29 cellular contexts compared by ENCODE assay signal in the genomic region with DNA sequence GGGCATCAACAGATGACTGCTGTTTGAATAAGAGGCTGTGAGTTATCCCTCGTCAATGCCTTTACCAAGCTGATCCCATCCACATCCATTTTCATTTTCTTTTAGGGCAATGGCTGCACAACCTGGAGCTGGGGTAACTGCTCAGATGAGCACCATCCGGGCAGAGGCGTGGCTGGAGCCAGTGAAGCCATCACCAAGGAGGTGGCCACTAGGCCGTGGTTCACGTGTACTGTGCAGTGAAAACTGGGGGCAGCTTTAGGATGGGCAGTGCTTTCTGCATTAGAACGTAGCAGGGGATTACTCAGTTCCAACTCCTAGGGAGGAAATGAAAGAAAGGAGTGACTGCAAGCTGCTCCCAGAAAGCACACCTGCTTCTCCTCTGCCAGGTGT.
"Had no signal": no experiment of that assay in that cellular context is flagged by ENCODE, and none has a peak within 500 bp of the region (broad histone marks: within the 10 kb centered on the region; RNA-seq: fewer than 3 reads in every experiment).

No MANE protein-coding gene starts in this region.

- H3K4me3 ChIP-seq: coronary artery, esophagus muscularis mucosa, gastroesophageal sphincter, heart left ventricle, hepatocyte, lung, mucosa of descending colon, neural progenitor cell, ovary, psoas muscle, sigmoid colon, thoracic aorta, tibial nerve, upper lobe of left lung had no signal

- FAIRE-seq: endothelial cell of umbilical vein, islet of Langerhans, urothelium cell line had no signal

- H3K9me3 ChIP-seq: esophagus muscularis mucosa, gastroesophageal sphincter, heart left ventricle, mucosa of descending colon, ovary, psoas muscle, sigmoid colon, thoracic aorta, tibial nerve, upper lobe of left lung had no signal

- H3K36me3 ChIP-seq: neural progenitor cell, ovary had no signal

- H3K27ac ChIP-seq: coronary artery, esophagus muscularis mucosa, foreskin keratinocyte, gastroesophageal sphincter, heart left ventricle, hepatocyte, neural progenitor cell, ovary, psoas muscle, sigmoid colon, thoracic aorta, tibial nerve, upper lobe of left lung had no signal

- H3K9ac ChIP-seq: neural progenitor cell had no signal

- H3K4me2 ChIP-seq: hepatocyte, neural progenitor cell had no signal

- H2AFZ ChIP-seq: hepatocyte, neural progenitor cell had no signal

- H3K4me1 ChIP-seq: foreskin keratinocyte had no signal

- ATAC-seq: foreskin keratinocyte; gastroesophageal sphincter; heart left ventricle; left lobe of liver; natural killer cell treated with Interleukin-12 subunit alpha and Interleukin-12 subunit beta and Interleukin-15 and Interleukin-18, amount 100 ng/mL, for 72 hours; psoas muscle; right cardiac atrium; stimulated activated naive B cell treated with anti-CD40 and anti-IgM and Interleukin-4, amounts not matched to agents 10 μg/mL and 1 μg/mL and 100 μg/mL, for 72 hours had no signal

- DNase-seq: dermis blood vessel endothelial cell; effector memory CD4-positive, alpha-beta T cell; foreskin keratinocyte; kidney glomerular epithelial cell; mesenchymal stem cell; naive B cell; nucleus accumbens; ovary; psoas muscle; sigmoid colon; stimulated activated CD4-positive, alpha-beta T cell treated with anti-CD3 and anti-CD28 coated beads, Interleukin-4, amount 100 ng/mL, for 4 hours; stimulated activated naive B cell treated with anti-CD40 and anti-IgM and Interleukin-4, amounts not matched to agents 10 μg/mL and 1 μg/mL and 100 μg/mL, for 72 hours; upper lobe of left lung had no signal

- H3K27me3 ChIP-seq: esophagus muscularis mucosa, foreskin keratinocyte, gastroesophageal sphincter, heart left ventricle, hepatocyte, neural progenitor cell, ovary, sigmoid colon, tibial nerve, upper lobe of left lung had no signal
